13 cellular contexts compared by ENCODE assay signal in the genomic region with DNA sequence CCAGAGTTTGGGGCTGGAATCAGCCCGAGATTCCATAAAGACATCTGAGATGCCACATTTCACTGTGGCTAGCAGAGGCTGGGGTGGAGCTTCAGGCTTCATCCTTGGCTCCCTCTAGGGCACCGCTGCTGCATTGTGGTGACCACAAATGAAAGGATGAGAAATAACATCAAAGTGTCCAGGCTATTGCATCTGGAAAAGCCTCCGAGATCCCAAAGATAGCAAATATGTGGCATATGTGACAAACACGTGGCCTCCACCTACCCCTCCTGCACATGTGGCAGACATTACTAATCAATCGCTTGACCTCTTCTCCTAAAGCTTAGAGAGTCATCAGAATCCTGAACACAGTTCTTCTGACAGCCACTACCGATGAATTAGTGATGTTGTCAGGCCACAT. TPM values are rescaled to one million over a fixed set of nuclear protein-coding genes. Genes with fewer than 3 reads are reported as not detected.
DNase-seq lines count a peak whose midpoint lies in the region; TF ChIP-seq lines count a peak whose summit lies in the region.
"Had no signal": no experiment of that assay in that cellular context is flagged by ENCODE, and none has a peak within 500 bp of the region (broad histone marks: within the 10 kb centered on the region; RNA-seq: fewer than 3 reads in every experiment).

No MANE protein-coding gene starts in this region.

- no peak for TF ChIP-seq POLR2A in transverse colon (IDR thresholded peaks at IDR 0.05)

- H3K4me1 Mint-ChIP-seq in immature natural killer cell: peaks cover 10 to 15% of the 10 kb centered on the region in 2 donors

- peaks cover 0 to 20% of the 10 kb centered on the region in 2 donors for H3K36me3 ChIP-seq in muscle layer of duodenum (ENCODE audit: control insufficient read depth in 1 of 2, insufficient read depth in 2 of 2, low read length in 2 of 2)
- no peaks in the 10 kb centered on the region for H3K36me3 ChIP-seq in transverse colon

- no peaks in the 10 kb centered on the region for H3K36me3 Mint-ChIP-seq in immature natural killer cell

- peaks cover 2 to 17% (median 9%) of the 10 kb centered on the region in 3 donors for H3K27me3 Mint-ChIP-seq in immature natural killer cell (ENCODE audit: low read depth in 3 of 3)

- 70 to 75% methylated on average over 2 to 6 of the region's 6 CpGs for WGBS in transverse colon (ENCODE audit: low coverage in 1 of 2), 2 donors

- H3K4me3 Mint-ChIP-seq in immature natural killer cell: no peak overlapping the region
- H3K4me3 Mint-ChIP-seq: activated T-helper 1 cell treated with anti-CD3 and anti-CD28 coated beads, Interleukin-12 subunit alpha, Interleukin-12 subunit beta, Interleukin-2, Interleukin-4 antibody, amounts not matched to agents 30 ng/mL and 10 ng/mL and 1 ng/mL, durations not matched to agents 14 hours and 24 hours and 36 hours had no signal

- in situ Hi-C loops in transverse colon (cut with MboI; ENCODE audit: low pct_ligation_motif_present in 1 of 4, low pct_unique_long_range_greater_than_20kb in 1 of 4, low sequenced_read_pairs in 3 of 4): no loop called here
- in situ Hi-C loops in GM13976 (cut with MboI; ENCODE audit: low sequenced_read_pairs, unreplicated experiment): no loop called here

- H3K27me3 ChIP-seq in muscle layer of duodenum (ENCODE audit: low read depth, low read length) (no peaks in the 10 kb centered on the region), transverse colon (no peaks in the 10 kb centered on the region)

- H3K4me1 ChIP-seq in muscle layer of duodenum (ENCODE audit: control insufficient read depth in 1 of 2, insufficient read depth in 2 of 2, low read length in 2 of 2): peaks cover 13 to 65% of the 10 kb centered on the region in 2 donors
- peaks cover 5 to 64% (median 36%) of the 10 kb centered on the region in 4 donors for H3K4me1 ChIP-seq in transverse colon

- TF ChIP-seq EP300 in transverse colon (IDR thresholded peaks at IDR 0.05; ENCODE audit: low read depth): no peak

- no peaks in the 10 kb centered on the region for H3K9me3 Mint-ChIP-seq in immature natural killer cell
- H3K9me3 Mint-ChIP-seq: activated T-helper 1 cell treated with anti-CD3 and anti-CD28 coated beads, Interleukin-12 subunit alpha, Interleukin-12 subunit beta, Interleukin-2, Interleukin-4 antibody, amounts not matched to agents 30 ng/mL and 10 ng/mL and 1 ng/mL, durations not matched to agents 14 hours and 24 hours and 36 hours; brain had no signal

- H3K27ac ChIP-seq in cingulate gyrus (ENCODE audit: low read depth, low read length): peak overlapping the region; percentile 12
- peak overlapping the region; percentile 21 for H3K27ac ChIP-seq in muscle layer of duodenum (ENCODE audit: low read length)
- peak overlapping the region; percentile 84 to 91 (median 90) for H3K27ac ChIP-seq in transverse colon

- no peak for TF ChIP-seq CTCF in transverse colon (IDR thresholded peaks at IDR 0.05)
- no peak for TF ChIP-seq CTCF in GM13976 (IDR thresholded peaks at IDR 0.05; ENCODE audit: borderline replicate concordance, control extremely low read depth, extremely low read depth, insufficient read depth, missing control alignments)

- H3K9me3 ChIP-seq in muscle layer of duodenum (ENCODE audit: control insufficient read depth in 1 of 2, low read length in 2 of 2): no peaks in the 10 kb centered on the region
- no peaks in the 10 kb centered on the region for H3K9me3 ChIP-seq in transverse colon

- no peak overlapping the region for H3K27ac Mint-ChIP-seq in immature natural killer cell
- H3K27ac Mint-ChIP-seq: activated T-helper 1 cell treated with anti-CD3 and anti-CD28 coated beads, Interleukin-12 subunit alpha, Interleukin-12 subunit beta, Interleukin-2, Interleukin-4 antibody, amounts not matched to agents 30 ng/mL and 10 ng/mL and 1 ng/mL, durations not matched to agents 14 hours and 24 hours and 36 hours had no signal

- H3K4me3 ChIP-seq in muscle layer of duodenum (ENCODE audit: low read depth in 1 of 2, low read length in 2 of 2) (peak overlapping the region in 1 of 2 donors; percentile 17), transverse colon (no peak overlapping the region)

- DNase-seq in M059J (ENCODE audit: low read depth) (peak; percentile 44), transverse colon (no peak), Kasumi-1 (lab: John Stamatoyannopoulos, UW) (no peak), GM13976 (ENCODE audit: low spot score) (no peak), immature natural killer cell (no peak)
- DNase-seq: activated CD4-positive, CD25-positive, alpha-beta regulatory T cell treated with anti-CD3 and anti-CD28 coated beads, Interleukin-2, amount 50 U/mL, for 72 hours; Calu3; NCI-H446 treated with DMSO at 0.1 percent for 48 hours; SIG-M5 had no signal

- intact Hi-C loops in transverse colon (cut with DNase I; ENCODE audit: low total_unique reads): no loop called here

RNA-seq across cellular contexts. Expression of a gene that starts 4.5 kb away (rescaled TPM):
- total RNA-seq in M059J (2014; rRNA removed; shearing (Covaris generic)): 2,332 and 4,342 TPM in 2 replicates
- 100 to 1,000 TPM in 1 of 4 donors, 10 to 100 TPM in 3; 47.9 to 267 (median 85.1) TPM for total RNA-seq in transverse colon
- polyA plus RNA-seq in immature natural killer cell: 10 to 100 TPM in 1 of 3 donors, 1 to 10 TPM in 2; 5.1 to 34.4 (median 9.8) TPM
- total RNA-seq: activated T-helper 1 cell treated with anti-CD3 and anti-CD28 coated beads, Interleukin-12 subunit alpha, Interleukin-12 subunit beta, Interleukin-2, Interleukin-4 antibody, amounts not matched to agents 30 ng/mL and 10 ng/mL and 1 ng/mL, durations not matched to agents 14 hours and 24 hours and 36 hours; Calu3 had no signal

Comparison
In these comparisons a context has a peak if more than half of its experiments do, and no peak if none do; other contexts are left out.
1. H3K27ac ChIP-seq: peak in every context shown above with its lines; median percentile 90 in transverse colon; 21 in muscle layer of duodenum; 12 in cingulate gyrus.